In the genomic region with DNA sequence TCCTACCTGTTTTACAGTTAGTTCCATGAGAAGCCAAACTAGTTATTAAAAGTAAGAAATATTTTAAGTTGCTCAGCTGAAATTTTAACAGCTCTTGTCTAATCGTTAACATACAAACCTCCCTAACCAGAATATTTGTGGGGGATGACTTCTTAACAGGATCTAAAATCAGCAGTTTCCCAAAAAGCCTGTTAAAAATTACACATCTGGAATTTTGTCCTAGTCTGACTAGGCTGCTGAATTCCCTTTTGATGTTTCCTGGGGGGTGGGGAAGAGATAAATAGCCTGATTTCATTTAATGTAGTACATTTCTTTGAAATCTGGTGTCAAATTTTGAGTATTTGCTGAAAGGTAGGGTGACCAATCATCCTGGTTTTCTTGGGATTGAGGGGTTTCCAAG, we compare ENCODE assay signal across 1 cellular context.
TF ChIP-seq lines count a peak whose summit lies in the region.

No MANE protein-coding gene starts in this region.

TF ChIP-seq in GM23338, 12 proteins besides CTCF, POLR2A, EP300 and RAD21 (continued from another document):
- no peak for TF ChIP-seq ZNF462 (CRISPR knock-in tag; IDR thresholded peaks at IDR 0.05)
- no peak for TF ChIP-seq NANOG (IDR thresholded peaks at IDR 0.05; ENCODE audit: borderline replicate concordance)
- no peak for TF ChIP-seq POLR2AphosphoS5 (IDR thresholded peaks at IDR 0.05; ENCODE audit: low read depth)
- no peak for TF ChIP-seq EZH2 (IDR thresholded peaks at IDR 0.05; ENCODE audit: low read depth, unreplicated experiment)
- TF ChIP-seq ZNF114 (CRISPR knock-in tag; IDR thresholded peaks at IDR 0.05): no peak
- TF ChIP-seq ZNF331 (CRISPR knock-in tag; IDR thresholded peaks at IDR 0.05; ENCODE audit: low read depth): no peak
- no peak for TF ChIP-seq ETS1 (IDR thresholded peaks at IDR 0.05)
